In the genomic region with DNA sequence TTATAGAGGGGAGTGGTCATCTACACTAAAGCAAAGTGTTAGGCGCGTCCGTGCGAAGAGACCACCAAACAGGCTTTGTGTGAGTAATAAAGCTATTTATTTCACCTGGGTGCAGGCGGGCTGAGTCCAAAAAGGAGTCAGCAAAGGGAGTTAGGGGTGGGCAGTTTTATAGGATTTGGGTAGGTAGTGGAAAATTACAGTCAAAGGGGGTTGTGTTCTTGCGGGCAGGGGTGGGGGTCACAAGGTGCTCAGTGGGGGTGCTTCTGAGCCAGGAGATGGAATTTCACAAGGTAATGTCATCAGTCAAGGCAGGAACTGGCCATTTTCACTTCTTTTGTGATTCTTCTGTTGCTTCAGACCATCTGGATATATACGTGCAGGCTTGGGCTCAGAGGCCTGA, we compare ENCODE assay signal across 11 cellular contexts. TPM values are rescaled to one million over a fixed set of nuclear protein-coding genes. Genes with fewer than 3 reads are reported as not detected.
DNase-seq lines count a peak whose midpoint lies in the region; ATAC-seq, FAIRE-seq and TF ChIP-seq lines count a peak whose summit lies in the region.
"Had no signal": no experiment of that assay in that cellular context is flagged by ENCODE, and none has a peak within 500 bp of the region (broad histone marks: within the 10 kb centered on the region; RNA-seq: fewer than 3 reads in every experiment).

No MANE protein-coding gene starts in this region.

- WGBS in A549 (ENCODE audit: missing lambda C conversion rate), result 43% methylated on average over 7 of the region's 7 CpGs

- peaks cover 5% of the 10 kb centered on the region for H3K36me3 Mint-ChIP-seq in IgD-negative memory B cell

- FAIRE-seq in A549 (lab: Jason Lieb, UNC), result no peak

- peak overlapping the region; percentile 90 to 99 (median 96) for H3K4me3 Mint-ChIP-seq in IgD-negative memory B cell

- no peaks in the 10 kb centered on the region for H3K27me3 ChIP-seq in breast epithelium
- no peaks in the 10 kb centered on the region for H3K27me3 ChIP-seq in mucosa of rectum (ENCODE audit: control insufficient read depth in 2 of 2, insufficient read depth in 2 of 2, low read length in 2 of 2)

- TF ChIP-seq RAD21 in A549 (conservative IDR thresholded peaks at IDR 0.05 in 1 of 2, IDR thresholded peaks at IDR 0.05 in 1 of 2), result no peak

- H3K9ac ChIP-seq in mucosa of rectum (ENCODE audit: low read depth in 1 of 2, low read length in 2 of 2), result peak overlapping the region; percentile 89 to 95

- TF ChIP-seq POLR2A in A549 (IDR thresholded peaks at IDR 0.05; ENCODE audit: low read length) (no peak), breast epithelium (IDR thresholded peaks at IDR 0.05) (no peak)

- H3K27ac Mint-ChIP-seq in IgD-negative memory B cell, result peak overlapping the region; percentile 52 to 98 (median 83)

- no peaks in the 10 kb centered on the region for H3K27me3 Mint-ChIP-seq in IgD-negative memory B cell

- CTCF ChIA-PET in A549 (lab: Yijun Ruan, JAX), result interaction anchor here (1.0 to 1.2 kb wide), 2 partner anchors 13 to 47 kb away, joined by 3 to 4 read pairs; a partner anchor contains a TSS

- peak overlapping the region; percentile 93 for H3K4me2 ChIP-seq in A549

- ATAC-seq in A549, result no peak
- no peak for ATAC-seq in GM21737 (IDR thresholded peaks at IDR 0.05; ENCODE audit: unreplicated experiment)
- ATAC-seq in HG03139 (IDR thresholded peaks at IDR 0.05; ENCODE audit: unreplicated experiment), result no peak
- ATAC-seq in HG02970 (IDR thresholded peaks at IDR 0.05; ENCODE audit: low FRiP score, unreplicated experiment), result no peak

- H3K27ac ChIP-seq in A549 (peak overlapping the region; percentile 95 to 98), breast epithelium (peak overlapping the region in 1 of 2 donors; percentile 92), mucosa of rectum (ENCODE audit: low read depth in 2 of 2, low read length in 2 of 2) (peak overlapping the region in 1 of 2 donors; percentile 95)

- intact Hi-C loops in breast epithelium (cut with DNase I; ENCODE audit: low total_unique reads), result no loop called here

- H3K9me3 ChIP-seq in A549 (no peaks in the 10 kb centered on the region), breast epithelium (no peaks in the 10 kb centered on the region), mucosa of rectum (ENCODE audit: control insufficient read depth in 2 of 2, low read length in 2 of 2) (no peaks in the 10 kb centered on the region)

- H3K4me3 ChIP-seq in A549 (peak overlapping the region; percentile 88), breast epithelium (peak overlapping the region; percentile 83 to 95 (median 90)), mucosa of rectum (ENCODE audit: low read length in 2 of 2) (peak overlapping the region; percentile 77 to 86)

- no peak for TF ChIP-seq EP300 in A549 (IDR thresholded peaks at IDR 0.05)

- no peaks in the 10 kb centered on the region for H3K9me3 Mint-ChIP-seq in IgD-negative memory B cell

- peaks cover 52% of the 10 kb centered on the region for H3K4me1 ChIP-seq in A549
- no peaks in the 10 kb centered on the region for H3K4me1 ChIP-seq in breast epithelium
- H3K4me1 ChIP-seq in mucosa of rectum (ENCODE audit: control insufficient read depth in 2 of 2, insufficient read depth in 2 of 2, low read length in 2 of 2), result peaks cover 11 to 14% of the 10 kb centered on the region in 2 donors

- DNase-seq in A549 (ENCODE audit: low read depth in 1 of 2, low spot score in 1 of 2) (no peak), breast epithelium (ENCODE audit: low spot score in 2 of 2) (no peak), NCI-H82 treated with DMSO at 0.1 percent for 48 hours (lab: John Stamatoyannopoulos, UW; ENCODE audit: unreplicated experiment) (no peak)
- DNase-seq: NCI-H146 had no signal

- POLR2A ChIA-PET in A549 (lab: Yijun Ruan, JAX), result interaction anchor here (0.7 kb wide), 1 partner anchor 355 kb away, joined by 3 read pairs; no protein-coding TSS in a partner anchor

- peaks cover 20 to 33% (median 26%) of the 10 kb centered on the region in 3 donors for H3K4me1 Mint-ChIP-seq in IgD-negative memory B cell

- no peak for TF ChIP-seq CTCF in A549 (IDR thresholded peaks at IDR 0.05)
- no peak for TF ChIP-seq CTCF in breast epithelium (IDR thresholded peaks at IDR 0.05)

- H3K36me3 ChIP-seq in breast epithelium (no peaks in the 10 kb centered on the region), mucosa of rectum (ENCODE audit: control insufficient read depth in 2 of 2, insufficient read depth in 2 of 2, low read length in 2 of 2) (peaks cover 31 to 39% of the 10 kb centered on the region in 2 donors)

TF ChIP-seq in A549, 52 proteins besides CTCF, POLR2A, EP300 and RAD21:
- TF ChIP-seq NFE2L2 (conservative IDR thresholded peaks at IDR 0.05; ENCODE audit: low read length), result no peak
- TF ChIP-seq, protein P1, sequence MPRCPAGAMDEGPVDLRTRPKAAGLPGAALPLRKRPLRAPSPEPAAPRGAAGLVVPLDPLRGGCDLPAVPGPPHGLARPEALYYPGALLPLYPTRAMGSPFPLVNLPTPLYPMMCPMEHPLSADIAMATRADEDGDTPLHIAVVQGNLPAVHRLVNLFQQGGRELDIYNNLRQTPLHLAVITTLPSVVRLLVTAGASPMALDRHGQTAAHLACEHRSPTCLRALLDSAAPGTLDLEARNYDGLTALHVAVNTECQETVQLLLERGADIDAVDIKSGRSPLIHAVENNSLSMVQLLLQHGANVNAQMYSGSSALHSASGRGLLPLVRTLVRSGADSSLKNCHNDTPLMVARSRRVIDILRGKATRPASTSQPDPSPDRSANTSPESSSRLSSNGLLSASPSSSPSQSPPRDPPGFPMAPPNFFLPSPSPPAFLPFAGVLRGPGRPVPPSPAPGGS (IDR thresholded peaks at IDR 0.05), result no peak
- no peak for TF ChIP-seq POLR2AphosphoS2 (conservative IDR thresholded peaks at IDR 0.05; ENCODE audit: low read length)
- TF ChIP-seq, protein P2, sequence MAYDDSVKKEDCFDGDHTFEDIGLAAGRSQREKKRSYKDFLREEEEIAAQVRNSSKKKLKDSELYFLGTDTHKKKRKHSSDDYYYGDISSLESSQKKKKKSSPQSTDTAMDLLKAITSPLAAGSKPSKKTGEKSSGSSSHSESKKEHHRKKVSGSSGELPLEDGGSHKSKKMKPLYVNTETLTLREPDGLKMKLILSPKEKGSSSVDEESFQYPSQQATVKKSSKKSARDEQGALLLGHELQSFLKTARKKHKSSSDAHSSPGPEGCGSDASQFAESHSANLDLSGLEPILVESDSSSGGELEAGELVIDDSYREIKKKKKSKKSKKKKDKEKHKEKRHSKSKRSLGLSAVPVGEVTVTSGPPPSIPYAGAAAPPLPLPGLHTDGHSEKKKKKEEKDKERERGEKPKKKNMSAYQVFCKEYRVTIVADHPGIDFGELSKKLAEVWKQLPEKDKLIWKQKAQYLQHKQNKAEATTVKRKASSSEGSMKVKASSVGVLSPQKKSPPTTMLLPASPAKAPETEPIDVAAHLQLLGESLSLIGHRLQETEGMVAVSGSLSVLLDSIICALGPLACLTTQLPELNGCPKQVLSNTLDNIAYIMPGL (CRISPR knock-in tag; IDR thresholded peaks at IDR 0.05; ENCODE audit: borderline replicate concordance), result no peak
- TF ChIP-seq ZSCAN20 (CRISPR knock-in tag; IDR thresholded peaks at IDR 0.05), result no peak
- TF ChIP-seq CBX8 (IDR thresholded peaks at IDR 0.05), result no peak
- TF ChIP-seq EHMT2 (IDR thresholded peaks at IDR 0.05; ENCODE audit: low read depth), result no peak
- no peak for TF ChIP-seq JUN (IDR thresholded peaks at IDR 0.05)

RNA-seq across cellular contexts. Expression of a gene that starts 47.1 kb away (rescaled TPM):
- polyA plus RNA-seq in A549 (2011; rRNA removed), result 21.6 and 31.4 TPM in 2 replicates
- 24.5 and 28.5 TPM in 2 replicates for polyA plus RNA-seq in A549 (2012; cell fraction: cytosol; rRNA removed)
- 17.5 and 21.8 TPM in 2 replicates for polyA plus RNA-seq in A549 (2012; cell fraction: nucleus; rRNA removed)
- 21.7 to 23.2 TPM (median 22.4 TPM) in 3 replicates for polyA plus RNA-seq in A549 (2017; fragmentation: RNase III; extraction: RNeasy Plus Mini Kit Qiagen cat#74134 plus additional on column Dnase treatment)
- 4.9 TPM in 2 replicates for polyA minus RNA-seq in A549 (2011; rRNA and poly(A)+ RNA removed)
- polyA plus RNA-seq in IgD-negative memory B cell, result 0.68 TPM
- under 1 TPM; 0.33 to 0.80 (median 0.44) TPM for total RNA-seq in breast epithelium

RNA-seq across cellular contexts. Expression of a gene that starts 47.4 kb away (rescaled TPM):
- 79.7 and 103 TPM in 2 replicates for polyA plus RNA-seq in A549 (2011; rRNA removed)
- polyA plus RNA-seq in A549 (2012; cell fraction: cytosol; rRNA removed), result 75.1 and 84.3 TPM in 2 replicates
- polyA plus RNA-seq in A549 (2012; cell fraction: nucleus; rRNA removed), result 99.1 and 116 TPM in 2 replicates
- 105 to 118 TPM (median 110 TPM) in 3 replicates for polyA plus RNA-seq in A549 (2017; fragmentation: RNase III; extraction: RNeasy Plus Mini Kit Qiagen cat#74134 plus additional on column Dnase treatment)
- polyA minus RNA-seq in A549 (2011; rRNA and poly(A)+ RNA removed), result 83.5 and 103 TPM in 2 replicates
- 4.7 TPM for polyA plus RNA-seq in IgD-negative memory B cell
- 1 to 10 TPM; 5.0 to 8.2 (median 6.9) TPM for total RNA-seq in breast epithelium

RNA-seq across cellular contexts. Expression of a gene that starts 54.2 kb away (rescaled TPM):
- polyA plus RNA-seq in A549 (2011; rRNA removed), result 122 and 138 TPM in 2 replicates
- 39.3 and 49.5 TPM in 2 replicates for polyA plus RNA-seq in A549 (2012; cell fraction: cytosol; rRNA removed)
- polyA plus RNA-seq in A549 (2012; cell fraction: nucleus; rRNA removed), result 11.4 and 19.4 TPM in 2 replicates
- 101 to 117 TPM (median 115 TPM) in 3 replicates for polyA plus RNA-seq in A549 (2017; fragmentation: RNase III; extraction: RNeasy Plus Mini Kit Qiagen cat#74134 plus additional on column Dnase treatment)
- 128 and 145 TPM in 2 replicates for polyA minus RNA-seq in A549 (2011; rRNA and poly(A)+ RNA removed)
- 16.8 TPM for polyA plus RNA-seq in IgD-negative memory B cell
- 100 to 1,000 TPM; 107 to 290 (median 120) TPM for total RNA-seq in breast epithelium

RNA-seq across cellular contexts. Expression of a gene that starts 54.7 kb away (rescaled TPM):
- 0.36 and 0.39 TPM in 2 replicates for polyA plus RNA-seq in A549 (2011; rRNA removed)
- polyA plus RNA-seq in A549 (2012; cell fraction: cytosol; rRNA removed), result 0.03 and 0.08 TPM in 2 replicates
- not detected in 2 replicates for polyA plus RNA-seq in A549 (2012; cell fraction: nucleus; rRNA removed)
- polyA plus RNA-seq in A549 (2017; fragmentation: RNase III; extraction: RNeasy Plus Mini Kit Qiagen cat#74134 plus additional on column Dnase treatment), result 0.14 to 0.34 TPM (median 0.26 TPM) in 3 replicates
- polyA minus RNA-seq in A549 (2011; rRNA and poly(A)+ RNA removed), result 0.19 and 0.25 TPM in 2 replicates
- not detected for polyA plus RNA-seq in IgD-negative memory B cell
- total RNA-seq in breast epithelium, result not detected
- total RNA-seq: dermis microvascular lymphatic vessel endothelial cell, urinary bladder had no signal
- polyA plus RNA-seq: urinary bladder had no signal

Comparison
In these comparisons a context has a peak if more than half of its experiments do, and no peak if none do; other contexts are left out.
1. RNA of a gene that starts 47.1 kb away (polyA plus RNA-seq): 17.5 to 31.4 TPM in A549; 0.68 TPM in IgD-negative memory B cell (single experiment); every median in the first group is over 10 times any median in the second.
2. RNA of a gene that starts 47.4 kb away (polyA plus RNA-seq): 75.1 to 118 TPM in A549; 4.7 TPM in IgD-negative memory B cell (single experiment); every median in the first group is over 10 times any median in the second.
3. Peak in every context shown above with its lines, with median percentiles within 50 percentile points of each other: H3K4me3 ChIP-seq.